Comparison of ENCODE assay signal across 22 cellular contexts in genomic region chr1:21577933-21578332, GRCh38.
"Had no signal": no experiment of that assay in that cellular context is flagged by ENCODE, and none has a peak within 500 bp of the region (broad histone marks: within the 10 kb centered on the region; RNA-seq: fewer than 3 reads in every experiment).

No MANE protein-coding gene starts in this region.

- H3K36me3 Mint-ChIP-seq: naive thymus-derived CD8-positive, alpha-beta T cell; stimulated activated naive B cell treated with anti-CD40 and anti-IgM and Interleukin-4, amounts not matched to agents 10 μg/mL and 1 μg/mL and 100 μg/mL, for 72 hours had no signal

- H3K36me3 ChIP-seq: ovary, sigmoid colon, thoracic aorta, tibial nerve, upper lobe of right lung, vagina had no signal

- H3K27me3 ChIP-seq: dorsolateral prefrontal cortex, ovary, sigmoid colon, upper lobe of right lung, vagina had no signal

- H3K27ac Mint-ChIP-seq: stimulated activated naive B cell treated with anti-CD40 and anti-IgM and Interleukin-4, amounts not matched to agents 10 μg/mL and 1 μg/mL and 100 μg/mL, for 72 hours; stimulated activated naive CD8-positive, alpha-beta T cell treated with anti-CD3 and anti-CD28 coated beads, Interleukin-15, Interleukin-2, amounts not matched to agents 100 ng/mL and 50 ng/mL, for 24 hours had no signal

- H3K9me3 ChIP-seq: left lung, ovary, psoas muscle, sigmoid colon, spleen, thoracic aorta, upper lobe of right lung, vagina had no signal

- ATAC-seq: left lung; naive thymus-derived CD8-positive, alpha-beta T cell; psoas muscle; right cardiac atrium; stimulated activated naive B cell treated with anti-CD40 and anti-IgM and Interleukin-4, amounts not matched to agents 10 μg/mL and 1 μg/mL and 100 μg/mL, for 72 hours; upper lobe of right lung had no signal

- H3K27ac ChIP-seq: dorsolateral prefrontal cortex, left lung, ovary, psoas muscle, sigmoid colon, spleen, thoracic aorta, tibial nerve, upper lobe of right lung, vagina had no signal

- H3K4me1 ChIP-seq: psoas muscle had no signal

- H3K4me3 ChIP-seq: dorsolateral prefrontal cortex, left lung, ovary, psoas muscle, sigmoid colon, spleen, thoracic aorta, tibial nerve, upper lobe of right lung, vagina had no signal

- DNase-seq: cerebellar nuclear complex; dorsolateral prefrontal cortex; effector CD4-positive, alpha-beta T cell; head of caudate nucleus; naive thymus-derived CD8-positive, alpha-beta T cell; nucleus accumbens; ovary; posterior cingulate gyrus; psoas muscle; sigmoid colon; spleen; stimulated activated naive B cell treated with anti-CD40 and anti-IgM and Interleukin-4, amounts not matched to agents 10 μg/mL and 1 μg/mL and 100 μg/mL, for 72 hours; upper lobe of right lung had no signal

- H3K9me3 Mint-ChIP-seq: naive thymus-derived CD8-positive, alpha-beta T cell; stimulated activated naive B cell treated with anti-CD40 and anti-IgM and Interleukin-4, amounts not matched to agents 10 μg/mL and 1 μg/mL and 100 μg/mL, for 72 hours; stimulated activated naive CD8-positive, alpha-beta T cell treated with anti-CD3 and anti-CD28 coated beads, Interleukin-15, Interleukin-2, amounts not matched to agents 100 ng/mL and 50 ng/mL, for 24 hours had no signal

- H3K4me3 Mint-ChIP-seq: naive thymus-derived CD8-positive, alpha-beta T cell; stimulated activated naive B cell treated with anti-CD40 and anti-IgM and Interleukin-4, amounts not matched to agents 10 μg/mL and 1 μg/mL and 100 μg/mL, for 72 hours; stimulated activated naive CD8-positive, alpha-beta T cell treated with anti-CD3 and anti-CD28 coated beads, Interleukin-15, Interleukin-2, amounts not matched to agents 100 ng/mL and 50 ng/mL, for 24 hours had no signal

- FAIRE-seq: colon, frontal cortex, keratinocyte had no signal
